In genomic region chr1:32351077-32351858, GRCh38 we compare ENCODE assay signal across 1 cellular context.
A peak's percentile ranks its signal among the peaks of the same experiment; 100 is the strongest.
TF ChIP-seq lines count a peak whose summit lies in the region.

No MANE protein-coding gene starts in this region.

TF ChIP-seq in HepG2, 621 proteins besides CTCF, POLR2A, EP300 and RAD21 (continued from another document and continues in another):
- TF ChIP-seq ZNF513 (CRISPR knock-in tag; conservative IDR thresholded peaks at IDR 0.05): no peak
- TF ChIP-seq MIER3 (CRISPR knock-in tag; IDR thresholded peaks at IDR 0.05; ENCODE audit: borderline replicate concordance): peak; percentile 54; the same call in 1 of the 2 replicates
- 0 out of 2 replicates have a peak, but pooled peaks have one; percentile 71 for TF ChIP-seq ZNF230 (CRISPR knock-in tag; IDR thresholded peaks at IDR 0.05)
- no peak for TF ChIP-seq AKNA (CRISPR knock-in tag; IDR thresholded peaks at IDR 0.05; ENCODE audit: borderline replicate concordance)
- peak; percentile 93 for TF ChIP-seq NFKB2 (CRISPR knock-in tag; IDR thresholded peaks at IDR 0.05; ENCODE audit: borderline replicate concordance)
- TF ChIP-seq ZNF83 (CRISPR knock-in tag; IDR thresholded peaks at IDR 0.05; ENCODE audit: borderline replicate concordance): no peak
- no peak for TF ChIP-seq ZKSCAN5 (CRISPR knock-in tag; IDR thresholded peaks at IDR 0.05)
- no peak for TF ChIP-seq THAP9 (CRISPR knock-in tag; IDR thresholded peaks at IDR 0.05; ENCODE audit: borderline replicate concordance)
- TF ChIP-seq ZNF570 (CRISPR knock-in tag; IDR thresholded peaks at IDR 0.05; ENCODE audit: borderline replicate concordance): 0 out of 2 replicates have a peak, but pooled peaks have one; percentile 58
- peak; percentile 72; the same call in 1 of the 2 replicates for TF ChIP-seq ZSCAN21 (CRISPR knock-in tag; IDR thresholded peaks at IDR 0.05; ENCODE audit: borderline replicate concordance)
- no peak for TF ChIP-seq ZNF780A (CRISPR knock-in tag; IDR thresholded peaks at IDR 0.05)
- peak; percentile 24; the same call in 1 of the 2 replicates for TF ChIP-seq MAZ (IDR thresholded peaks at IDR 0.05; ENCODE audit: borderline replicate concordance, low read depth, low read length)
- TF ChIP-seq MAZ (CRISPR knock-in tag; IDR thresholded peaks at IDR 0.05; ENCODE audit: low read depth): no peak
- peak; percentile 37; the same call in 1 of the 2 replicates for TF ChIP-seq DMAP1 (CRISPR knock-in tag; IDR thresholded peaks at IDR 0.05)
- peak; percentile 76; the same call in 1 of the 2 replicates for TF ChIP-seq ZNF557 (CRISPR knock-in tag; IDR thresholded peaks at IDR 0.05)
- TF ChIP-seq ATF2 (CRISPR knock-in tag; IDR thresholded peaks at IDR 0.05): peak; percentile 25; the same call in 1 of the 2 replicates
- no peak for TF ChIP-seq SRSF1 (optimal IDR thresholded peaks at IDR 0.05; ENCODE audit: low read depth, low read length)
- no peak for TF ChIP-seq MZF1 (CRISPR knock-in tag; IDR thresholded peaks at IDR 0.05; ENCODE audit: borderline replicate concordance)
- no peak for TF ChIP-seq ZNF468 (CRISPR knock-in tag; IDR thresholded peaks at IDR 0.05)
- peak; percentile 43; the same call in 1 of the 2 replicates for TF ChIP-seq SIX1 (CRISPR knock-in tag; IDR thresholded peaks at IDR 0.05; ENCODE audit: borderline replicate concordance)
- no peak for TF ChIP-seq DMTF1 (CRISPR knock-in tag; IDR thresholded peaks at IDR 0.05)
- TF ChIP-seq NFATC3 (CRISPR knock-in tag; IDR thresholded peaks at IDR 0.05): no peak
- TF ChIP-seq NKX3-1 (CRISPR knock-in tag; IDR thresholded peaks at IDR 0.05): peak; percentile 77; the same call in 1 of the 2 replicates
- peak; percentile 61; the same call in 1 of the 2 replicates for TF ChIP-seq NFKBIZ (CRISPR knock-in tag; IDR thresholded peaks at IDR 0.05)
- peak; percentile 53; the same call in 1 of the 2 replicates for TF ChIP-seq ZNF574 (CRISPR knock-in tag; IDR thresholded peaks at IDR 0.05)
- TF ChIP-seq PHF20 (CRISPR knock-in tag; IDR thresholded peaks at IDR 0.05): peak; percentile 12; the same call in 1 of the 2 replicates
- TF ChIP-seq HDAC2 (CRISPR knock-in tag; IDR thresholded peaks at IDR 0.05): no peak
- TF ChIP-seq ZNF232 (CRISPR knock-in tag; IDR thresholded peaks at IDR 0.05; ENCODE audit: borderline replicate concordance): peak; percentile 70; the same call in 1 of the 2 replicates
- no peak for TF ChIP-seq AGO1 (IDR thresholded peaks at IDR 0.05; ENCODE audit: low read depth, low read length, poor library complexity, severe bottlenecking)
- no peak for TF ChIP-seq FOXC1 (CRISPR knock-in tag; IDR thresholded peaks at IDR 0.05; ENCODE audit: borderline replicate concordance)
- no peak for TF ChIP-seq NRL (CRISPR knock-in tag; IDR thresholded peaks at IDR 0.05; ENCODE audit: borderline replicate concordance)
- TF ChIP-seq MED8 (CRISPR knock-in tag; IDR thresholded peaks at IDR 0.05; ENCODE audit: insufficient replicate concordance): no peak
- peak; percentile 41; the same call in 1 of the 2 replicates for TF ChIP-seq SP2 (CRISPR knock-in tag; IDR thresholded peaks at IDR 0.05)
- TF ChIP-seq MAF1 (CRISPR knock-in tag; IDR thresholded peaks at IDR 0.05; ENCODE audit: borderline replicate concordance): 0 out of 2 replicates have a peak, but pooled peaks have one; percentile 35
- no peak for TF ChIP-seq TRAFD1 (CRISPR knock-in tag; IDR thresholded peaks at IDR 0.05; ENCODE audit: borderline replicate concordance)
- no peak for TF ChIP-seq PREB (CRISPR knock-in tag; IDR thresholded peaks at IDR 0.05)
- no peak for TF ChIP-seq ZC3H13 (CRISPR knock-in tag; IDR thresholded peaks at IDR 0.05)
- no peak for TF ChIP-seq ZNF598 (CRISPR knock-in tag; IDR thresholded peaks at IDR 0.05; ENCODE audit: borderline replicate concordance)
- TF ChIP-seq TBX3 (IDR thresholded peaks at IDR 0.05; ENCODE audit: borderline replicate concordance): no peak
- TF ChIP-seq CEBPG (CRISPR knock-in tag; IDR thresholded peaks at IDR 0.05): no peak
- no peak for TF ChIP-seq FOXJ3 (CRISPR knock-in tag; IDR thresholded peaks at IDR 0.05; ENCODE audit: borderline replicate concordance)
